In the genomic region with DNA sequence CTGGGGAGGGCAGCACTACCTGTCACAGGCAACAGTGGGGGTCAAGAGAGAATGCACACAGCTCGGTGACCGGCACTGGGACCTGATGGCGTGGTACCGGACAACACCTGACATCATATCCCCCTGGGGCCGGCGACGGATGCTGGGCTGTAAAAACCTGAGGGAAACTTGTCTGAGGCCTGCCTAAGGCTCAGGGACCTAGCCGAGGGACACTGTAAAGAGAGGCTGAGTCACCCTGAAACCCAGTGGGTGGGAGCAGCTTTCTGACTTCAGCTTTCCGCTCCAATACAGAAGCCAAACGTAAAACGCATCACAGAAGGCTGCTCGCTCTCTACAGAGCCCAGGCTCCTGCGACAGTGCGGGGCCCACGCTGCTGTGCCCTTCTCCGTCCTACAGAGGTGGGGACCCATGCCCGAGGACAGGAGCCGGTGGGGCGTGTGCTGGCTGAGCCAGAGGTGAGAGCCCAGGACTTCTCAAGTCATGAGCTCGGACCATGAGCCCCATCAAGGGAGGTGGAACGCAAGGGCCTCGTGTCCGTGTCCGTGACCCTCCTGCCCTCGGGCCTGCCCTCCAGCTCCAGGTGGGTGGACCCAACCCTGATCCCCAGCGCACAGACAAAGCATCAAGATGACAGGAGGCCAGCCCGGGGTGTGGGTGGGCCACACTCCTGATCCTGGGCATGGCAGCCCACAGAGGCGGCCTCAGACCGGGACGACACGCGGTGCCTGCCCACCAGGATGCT, we compare ENCODE assay signal across 1 cellular context.
TF ChIP-seq lines count a peak whose summit lies in the region.

No MANE protein-coding gene starts in this region.

TF ChIP-seq in HepG2, 621 proteins besides CTCF, POLR2A, EP300 and RAD21:
- TF ChIP-seq RBM22 (optimal IDR thresholded peaks at IDR 0.05; ENCODE audit: low read length) (peak; percentile 35), LCORL (IDR thresholded peaks at IDR 0.05) (no peak), LCORL (CRISPR knock-in tag; IDR thresholded peaks at IDR 0.05) (no peak)
